Comparison of ENCODE assay signal across 15 cellular contexts in the genomic region with DNA sequence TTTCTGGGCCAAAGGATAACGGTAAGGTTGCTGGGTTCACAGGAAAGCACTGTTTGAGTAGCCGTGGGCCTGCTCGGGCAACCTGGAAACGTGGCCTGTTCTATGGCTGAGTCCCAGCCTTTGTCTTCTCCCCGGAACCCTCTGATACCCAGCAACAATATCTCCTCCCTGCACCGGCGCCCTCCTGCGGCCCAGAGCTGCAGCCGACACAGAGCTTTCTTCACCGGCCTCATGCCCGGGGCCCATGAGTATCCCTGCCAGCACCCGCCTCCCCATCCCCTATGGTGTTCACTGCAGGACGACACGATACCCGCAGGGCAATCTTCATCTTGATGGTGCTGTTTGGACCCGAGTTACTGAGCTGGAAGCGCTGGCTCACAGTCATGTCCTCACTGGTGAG.
"Had no signal": no experiment of that assay in that cellular context is flagged by ENCODE, and none has a peak within 500 bp of the region (broad histone marks: within the 10 kb centered on the region; RNA-seq: fewer than 3 reads in every experiment).

No MANE protein-coding gene starts in this region.

- H3K9me3 Mint-ChIP-seq: dendritic cell treated with granulocyte-macrophage colony-stimulating factor and Interleukin-4, amounts not matched to agents 40 ng/mL and 50 ng/mL, for 4 days; effector memory CD8-positive, alpha-beta T cell; immature natural killer cell had no signal

- H3K4me2 ChIP-seq: hepatocyte had no signal

- H3K4me3 Mint-ChIP-seq: dendritic cell treated with granulocyte-macrophage colony-stimulating factor and Interleukin-4, amounts not matched to agents 40 ng/mL and 50 ng/mL, for 4 days; effector memory CD8-positive, alpha-beta T cell; immature natural killer cell had no signal

- H3K4me1 ChIP-seq: right atrium auricular region had no signal

- H3K4me3 ChIP-seq: hepatocyte, lower lobe of right lung, right atrium auricular region, skin epidermis, transverse colon had no signal

- H3K9me3 ChIP-seq: lower lobe of right lung, right atrium auricular region, transverse colon had no signal

- H3K27ac Mint-ChIP-seq: dendritic cell treated with granulocyte-macrophage colony-stimulating factor and Interleukin-4, amounts not matched to agents 40 ng/mL and 50 ng/mL, for 4 days; effector memory CD8-positive, alpha-beta T cell had no signal

- H3K27me3 Mint-ChIP-seq: dendritic cell treated with granulocyte-macrophage colony-stimulating factor and Interleukin-4, amounts not matched to agents 40 ng/mL and 50 ng/mL, for 4 days; effector memory CD8-positive, alpha-beta T cell; naive thymus-derived CD4-positive, alpha-beta T cell had no signal

- ATAC-seq: effector memory CD8-positive, alpha-beta T cell; left cardiac atrium; lower lobe of right lung; naive thymus-derived CD4-positive, alpha-beta T cell had no signal

- H3K27ac ChIP-seq: brain microvascular endothelial cell, hepatocyte, lower lobe of right lung, right atrium auricular region, skin epidermis, transverse colon, WERI-Rb-1 had no signal

- H3K27me3 ChIP-seq: brain microvascular endothelial cell, hepatocyte, right atrium auricular region, transverse colon had no signal

- H2AFZ ChIP-seq: hepatocyte had no signal

- H3K79me2 ChIP-seq: hepatocyte had no signal

- DNase-seq: activated CD4-positive, alpha-beta T cell treated with anti-CD3 and anti-CD28 coated beads for 48 hours; activated naive CD4-positive, alpha-beta T cell; brain microvascular endothelial cell; effector memory CD8-positive, alpha-beta T cell; immature natural killer cell; left cardiac atrium; lower lobe of right lung; naive thymus-derived CD4-positive, alpha-beta T cell; stimulated activated CD4-positive, alpha-beta T cell treated with anti-CD3 and anti-CD28 coated beads, Interleukin-4, amount 100 ng/mL, for 4 hours; transverse colon; WERI-Rb-1 had no signal
